ENCODE assay signal across 13 cellular contexts in the genomic region with DNA sequence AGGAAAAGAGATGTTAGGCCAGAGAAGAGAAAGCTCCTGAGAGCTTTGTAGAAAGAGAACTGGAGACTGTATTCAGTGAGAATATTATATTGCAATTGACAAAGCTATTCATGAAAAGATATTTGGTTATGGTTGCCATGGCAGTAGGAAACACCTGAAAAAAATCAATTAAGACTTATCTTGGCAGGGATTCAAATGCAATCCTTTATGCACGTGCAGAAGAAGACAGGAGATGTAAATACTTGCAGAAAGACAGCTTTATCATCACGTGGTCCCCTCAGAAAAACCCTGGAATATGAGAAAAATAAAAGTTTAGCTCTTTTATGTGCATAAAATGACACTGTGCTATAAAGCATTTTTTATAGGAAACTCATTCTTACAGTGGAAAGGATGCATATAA.
DNase-seq lines count a peak whose midpoint lies in the region; ATAC-seq and TF ChIP-seq lines count a peak whose summit lies in the region.
"Had no signal": no experiment of that assay in that cellular context is flagged by ENCODE, and none has a peak within 500 bp of the region (broad histone marks: within the 10 kb centered on the region; RNA-seq: fewer than 3 reads in every experiment).

No MANE protein-coding gene starts in this region.

- CTCF ChIA-PET in mammary epithelial cell (lab: Charles Lee; ENCODE audit: low non-redundant PET), result no interaction called here
- CTCF ChIA-PET in A673 (lab: Charles Lee), result no interaction called here

- no peaks in the 10 kb centered on the region for H3K27me3 ChIP-seq in BLaER1
- no peaks in the 10 kb centered on the region for H3K27me3 ChIP-seq in mammary epithelial cell (ENCODE audit: insufficient read depth, low read length)
- no peaks in the 10 kb centered on the region for H3K27me3 ChIP-seq in A673 (replicated peaks; ENCODE audit: insufficient read depth, low read depth, low read length, poor library complexity)
- H3K27me3 ChIP-seq: cardiac muscle cell, pancreas, spleen had no signal

- H3K79me2 ChIP-seq in mammary epithelial cell (ENCODE audit: insufficient read depth, low read length), result no peaks in the 10 kb centered on the region

- H3K36me3 ChIP-seq in BLaER1 (no peaks in the 10 kb centered on the region), mammary epithelial cell (ENCODE audit: insufficient read depth, low read length) (no peaks in the 10 kb centered on the region), A673 (ENCODE audit: insufficient read depth, low read length, poor library complexity, severe bottlenecking) (no peaks in the 10 kb centered on the region)
- H3K36me3 ChIP-seq: cardiac muscle cell, pancreas, spleen had no signal

- whole genome bisulfite sequencing in mammary epithelial cell (ENCODE audit: low coverage, missing lambda C conversion rate), result 14% methylated on average over 2 of the region's 2 CpGs

- dilution Hi-C loops in mammary epithelial cell (cut with HindIII; ENCODE audit: low sequenced_read_pairs), result no loop called here

- BruUV-seq in mammary epithelial cell (replicated peaks; lab: Mats Ljungman, UMichigan), result no TSS peak
- BruUV-seq in A673 (replicated peaks; lab: Mats Ljungman, UMichigan), result no TSS peak

- H2AFZ ChIP-seq in mammary epithelial cell (ENCODE audit: low read depth, low read length), result no peak overlapping the region

- H3K4me1 ChIP-seq in BLaER1 (peaks cover 19% of the 10 kb centered on the region), mammary epithelial cell (ENCODE audit: insufficient read depth, low read length) (peaks cover 62% of the 10 kb centered on the region), A673 (ENCODE audit: insufficient read depth, low read length, poor library complexity, severe bottlenecking) (peaks cover 37% of the 10 kb centered on the region)
- H3K4me1 ChIP-seq: spleen had no signal

- no peak overlapping the region for H3K27ac ChIP-seq in BLaER1
- H3K27ac ChIP-seq in mammary epithelial cell (ENCODE audit: insufficient read depth, low read depth, low read length), result peak overlapping the region; percentile 8
- no peak overlapping the region for H3K27ac ChIP-seq in A673 (ENCODE audit: low read depth, low read length, poor library complexity, severe bottlenecking)
- H3K27ac ChIP-seq: cardiac muscle cell, pancreas had no signal

- ATAC-seq in GM19351 (IDR thresholded peaks at IDR 0.05; ENCODE audit: unreplicated experiment) (no peak), GM18517 (IDR thresholded peaks at IDR 0.05; ENCODE audit: unreplicated experiment) (no peak)
- ATAC-seq: activated CD4-positive, CD25-positive, alpha-beta regulatory T cell treated with anti-CD3 and anti-CD28 coated beads, Interleukin-2, amount 50 U/mL, for 24 hours; PC-3 had no signal

- TF ChIP-seq CTCF in mammary epithelial cell (conservative IDR thresholded peaks at IDR 0.05 in 1 of 2, IDR thresholded peaks at IDR 0.05 in 1 of 2; ENCODE audit: extremely low read depth in 1 of 2, insufficient read depth in 1 of 2, low read depth in 1 of 2, low read length in 2 of 2) (no peak), A673 (conservative IDR thresholded peaks at IDR 0.05; ENCODE audit: low read depth, low read length) (no peak)

- H3K9me3 ChIP-seq in BLaER1 (0 out of 2 replicates have a peak, but pooled peaks cover 3% of the 10 kb centered on the region), mammary epithelial cell (replicated peaks; ENCODE audit: insufficient read depth, low read length) (no peaks in the 10 kb centered on the region), A673 (ENCODE audit: low read depth, low read length, poor library complexity, severe bottlenecking) (no peaks in the 10 kb centered on the region)
- H3K9me3 ChIP-seq: pancreas, spleen had no signal

- intact Hi-C loops in mammary epithelial cell (cut with micrococcal nuclease), result no loop called here
- intact Hi-C loops in A673 (cut with micrococcal nuclease; ENCODE audit: unreplicated experiment), result no loop called here

- in situ Hi-C loops in mammary epithelial cell (cut with MboI; ENCODE audit: low sequenced_read_pairs in 2 of 2), result no loop called here

- peak overlapping the region; percentile 19 for H3K4me2 ChIP-seq in BLaER1
- no peak overlapping the region for H3K4me2 ChIP-seq in mammary epithelial cell (ENCODE audit: insufficient read depth, low read depth, low read length)

- H3K4me3 ChIP-seq in BLaER1 (no peak overlapping the region), mammary epithelial cell (replicated peaks in 1 of 3; ENCODE audit: insufficient read depth in 1 of 3, low read depth in 2 of 3, low read length in 3 of 3) (no peak overlapping the region), A673 (ENCODE audit: low read depth, low read length, poor library complexity, severe bottlenecking) (no peak overlapping the region)
- H3K4me3 ChIP-seq: cardiac muscle cell, pancreas, spleen had no signal

- POLR2A ChIA-PET in A673 (lab: Charles Lee; ENCODE audit: low non-redundant PET), result interaction anchor here (0.6 kb wide), 1 partner anchor 841 kb away, joined by 7 read pairs; no protein-coding TSS in a partner anchor

- DNase-seq in NCI-H1417 (lab: John Stamatoyannopoulos, UW), result peak; percentile 58 to 97 (median 79)
- peak; percentile 75 for DNase-seq in NCI-H345 treated with DMSO at 0.1 percent for 48 hours (lab: John Stamatoyannopoulos, UW; ENCODE audit: unreplicated experiment)
- no peak for DNase-seq in mammary epithelial cell
- no peak for DNase-seq in kidney tubule cell (ENCODE audit: low spot score)
- no peak for DNase-seq in A673 (ENCODE audit: low spot score)
- DNase-seq: pancreas, PC-3, spleen had no signal

- no peaks in the 10 kb centered on the region for H4K20me1 ChIP-seq in BLaER1
- H4K20me1 ChIP-seq in mammary epithelial cell (ENCODE audit: insufficient read depth, low read length), result no peaks in the 10 kb centered on the region

- no peak overlapping the region for H3K9ac ChIP-seq in BLaER1
- H3K9ac ChIP-seq in mammary epithelial cell (ENCODE audit: insufficient read depth, low read length), result no peak overlapping the region

Comparison
In these comparisons a context has a peak if more than half of its experiments do, and no peak if none do; other contexts are left out.
1. DNase-seq: peak in NCI-H1417 (3 of 3) and NCI-H345 treated with DMSO at 0.1 percent for 48 hours (single experiment); none in mammary epithelial cell (single experiment), kidney tubule cell (single experiment) and A673 (single experiment).